Comparison of ENCODE assay signal across 18 cellular contexts in the genomic region with DNA sequence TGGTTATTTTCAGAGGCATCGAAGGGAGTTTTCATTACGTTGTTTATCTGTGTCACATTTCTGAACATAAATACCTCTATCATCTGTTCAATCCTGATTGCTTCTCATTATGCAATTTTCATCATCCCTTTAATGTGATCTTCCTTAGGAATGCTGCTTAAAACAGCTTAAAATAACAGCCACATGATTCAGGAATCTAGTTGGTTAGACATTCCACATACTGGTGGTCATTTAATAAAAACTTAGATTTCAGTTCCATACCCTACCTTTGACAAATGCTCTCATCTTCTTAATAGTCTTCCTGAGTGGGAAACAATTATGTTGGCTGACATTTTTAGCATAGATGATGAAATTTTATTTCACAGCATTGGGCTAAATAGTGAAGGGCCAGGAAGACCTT.
A peak's percentile ranks its signal among the peaks of the same experiment; 100 is the strongest.
DNase-seq lines count a peak whose midpoint lies in the region; ATAC-seq and TF ChIP-seq lines count a peak whose summit lies in the region.
"Had no signal": no experiment of that assay in that cellular context is flagged by ENCODE, and none has a peak within 500 bp of the region (broad histone marks: within the 10 kb centered on the region; RNA-seq: fewer than 3 reads in every experiment).

No MANE protein-coding gene starts in this region.

- H3K9me3 ChIP-seq in vagina = no peaks in the 10 kb centered on the region
- H3K9me3 ChIP-seq: colonic mucosa, thyroid gland had no signal

- no peaks in the 10 kb centered on the region for H3K27me3 ChIP-seq in vagina
- H3K27me3 ChIP-seq: colonic mucosa, thyroid gland had no signal

- no peak for TF ChIP-seq POLR2A in vagina (IDR thresholded peaks at IDR 0.05)

- TF ChIP-seq CTCF in astrocyte of the cerebellum (IDR thresholded peaks at IDR 0.05; ENCODE audit: low read depth, low read length, missing control alignments) (no peak), foreskin fibroblast (IDR thresholded peaks at IDR 0.05; ENCODE audit: low read depth, low read length) (no peak), vagina (IDR thresholded peaks at IDR 0.05) (no peak)

- peaks cover 0 to 4% of the 10 kb centered on the region in 2 donors for H3K36me3 ChIP-seq in vagina
- H3K36me3 ChIP-seq: colonic mucosa, thyroid gland had no signal

- intact Hi-C loops in vagina (cut with DNase I) = no loop called here

- in situ Hi-C loops in astrocyte of the cerebellum (cut with HindIII; ENCODE audit: low sequenced_read_pairs) = no loop called here

- H3K4me1 ChIP-seq in vagina = peaks cover 14% of the 10 kb centered on the region
- H3K4me1 ChIP-seq: colonic mucosa had no signal

- H3K4me3 ChIP-seq in astrocyte of the cerebellum (ENCODE audit: low read depth, low read length) (no peak overlapping the region), foreskin fibroblast (ENCODE audit: low read depth in 1 of 2, low read length in 2 of 2) (no peak overlapping the region), vagina (no peak overlapping the region)
- H3K4me3 ChIP-seq: colonic mucosa, K562, thyroid gland had no signal

- ATAC-seq in GM18498 (IDR thresholded peaks at IDR 0.05; ENCODE audit: unreplicated experiment) = no peak
- ATAC-seq: K562 had no signal

- DNase-seq in GM04504 (ENCODE audit: low read depth) = peak; percentile 35
- DNase-seq in astrocyte of the cerebellum (ENCODE audit: low read depth) = peak; percentile 33
- DNase-seq in foreskin fibroblast = peak; percentile 21 to 54
- no peak for DNase-seq in vagina (ENCODE audit: extremely low spot score in 2 of 2)
- DNase-seq in activated CD8-positive, alpha-beta memory T cell treated with anti-CD3 and anti-CD28 coated beads, Interleukin-2, amount 50 U/mL, for 48 hours = no peak
- DNase-seq in stimulated activated CD4-positive, alpha-beta T cell treated with anti-CD3 and anti-CD28 coated beads, Interleukin-15, amount 100 ng/mL, for 24 hours = no peak
- DNase-seq: activated CD4-positive, alpha-beta T cell treated with anti-CD3 and anti-CD28 coated beads, Interleukin-2, amount 50 U/mL, for 48 hours; amniotic stem cell; CD4-positive, CD25-positive, alpha-beta regulatory T cell; colonic mucosa; DMS79 treated with DMSO at 0.1 percent for 48 hours; hippocampal formation; NCI-H1092; NCI-H69; occipital lobe had no signal

- H3K27ac ChIP-seq in vagina = peak overlapping the region; percentile 13
- H3K27ac ChIP-seq: colonic mucosa had no signal

Comparison
In these comparisons a context has a peak if more than half of its experiments do, and no peak if none do; other contexts are left out.
1. DNase-seq: peak in GM04504 (single experiment), astrocyte of the cerebellum (single experiment) and foreskin fibroblast (2 of 2); none in vagina (0 of 2), activated CD8-positive, alpha-beta memory T cell treated with anti-CD3 and anti-CD28 coated beads, Interleukin-2, amount 50 U/mL, for 48 hours (single experiment) and stimulated activated CD4-positive, alpha-beta T cell treated with anti-CD3 and anti-CD28 coated beads, Interleukin-15, amount 100 ng/mL, for 24 hours (single experiment).